In the genomic region with DNA sequence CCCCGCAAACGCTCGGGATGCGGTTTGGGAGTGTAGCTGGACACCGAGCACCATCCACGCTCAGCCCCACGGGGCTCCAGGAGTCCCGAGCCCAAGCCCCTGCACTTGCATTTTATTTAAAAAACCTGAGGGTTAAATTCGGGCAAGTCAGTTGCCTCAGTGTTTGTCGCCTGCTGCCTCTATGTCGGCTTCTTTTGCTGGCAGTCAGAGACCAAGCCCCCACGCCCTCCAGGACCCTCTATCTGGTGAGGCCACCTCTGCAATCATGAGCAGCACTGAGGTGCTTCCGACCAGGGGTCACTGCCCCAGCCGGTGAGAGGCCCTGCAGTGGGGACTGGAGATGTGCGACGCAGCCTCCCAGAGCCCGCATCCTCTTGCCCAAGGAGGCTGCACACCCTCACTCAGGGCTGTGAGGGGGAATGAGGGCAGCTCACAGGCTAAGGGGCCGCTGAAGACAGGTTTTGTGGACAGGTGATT, we compare ENCODE assay signal across 13 cellular contexts. TPM values are rescaled to one million over a fixed set of nuclear protein-coding genes. Genes with fewer than 3 reads are reported as not detected.
A peak's percentile ranks its signal among the peaks of the same experiment; 100 is the strongest.
DNase-seq lines count a peak whose midpoint lies in the region; ATAC-seq, FAIRE-seq and TF ChIP-seq lines count a peak whose summit lies in the region.
"Had no signal": no experiment of that assay in that cellular context is flagged by ENCODE, and none has a peak within 500 bp of the region (broad histone marks: within the 10 kb centered on the region; RNA-seq: fewer than 3 reads in every experiment).

No MANE protein-coding gene starts in this region.

- peaks cover 33% of the 10 kb centered on the region for H3K4me1 ChIP-seq in HepG2 (ENCODE audit: insufficient read depth, low read length)
- peaks cover 0 to 14% (median 0%) of the 10 kb centered on the region in 4 donors for H3K4me1 ChIP-seq in right lobe of liver
- H3K4me1 ChIP-seq in effector memory CD4-positive, alpha-beta T cell (ENCODE audit: control insufficient read depth, insufficient read depth, low read length, poor library complexity, severe bottlenecking): peaks cover 14% of the 10 kb centered on the region
- H3K4me1 ChIP-seq in neuron (ENCODE audit: insufficient read depth, low read length): peaks cover 20% of the 10 kb centered on the region

- TF ChIP-seq POLR2A in HepG2 (IDR thresholded peaks at IDR 0.05; ENCODE audit: insufficient read depth in 1 of 2, low read depth in 2 of 2, low read length in 2 of 2) (no peak), right lobe of liver (IDR thresholded peaks at IDR 0.05) (no peak)

- H3K27me3 ChIP-seq in HepG2 (ENCODE audit: control insufficient read depth in 1 of 2, insufficient read depth in 2 of 2, low read length in 2 of 2) (peaks cover 16 to 57% of the 10 kb centered on the region in 2 experiments; a peak in 3 of 5 replicates), right lobe of liver (no peaks in the 10 kb centered on the region), neuron (ENCODE audit: insufficient read depth, low read length) (peaks cover 36% of the 10 kb centered on the region)
- H3K27me3 ChIP-seq in effector memory CD4-positive, alpha-beta T cell (replicated peaks; ENCODE audit: control insufficient read depth, insufficient read depth, low read length, poor library complexity, severe bottlenecking): peaks cover 9% of the 10 kb centered on the region

- POLR2A ChIA-PET in HepG2 (lab: Yijun Ruan, JAX): no interaction called here

- peak; percentile 58 for ATAC-seq in HepG2
- no peak for ATAC-seq in right lobe of liver
- no peak for ATAC-seq in GM18861 (IDR thresholded peaks at IDR 0.05; ENCODE audit: unreplicated experiment)
- no peak for ATAC-seq in GM19397 (IDR thresholded peaks at IDR 0.05; ENCODE audit: unreplicated experiment)

- intact Hi-C loops in HepG2 (cut with micrococcal nuclease; ENCODE audit: unreplicated experiment) (loop anchor here (2.0 kb wide), 1 partner anchor 55 kb away; no protein-coding TSS in a partner anchor), right lobe of liver (cut with DNase I) (no loop called here)

- H3K4me3 ChIP-seq in HepG2 (replicated peaks in 1 of 3; ENCODE audit: insufficient read depth in 1 of 3, low read depth in 2 of 3, low read length in 3 of 3): peak overlapping the region; percentile 54 to 80 (median 76)
- H3K4me3 ChIP-seq in right lobe of liver: no peak overlapping the region
- peak overlapping the region; percentile 66 for H3K4me3 ChIP-seq in effector memory CD4-positive, alpha-beta T cell (ENCODE audit: insufficient read depth, low read depth, low read length, poor library complexity, severe bottlenecking)
- peak overlapping the region; percentile 45 for H3K4me3 ChIP-seq in neuron (ENCODE audit: low read length)

- DNase-seq in HepG2 (ENCODE audit: low spot score): no peak
- DNase-seq in right lobe of liver: no peak
- DNase-seq in effector memory CD4-positive, alpha-beta T cell: no peak
- DNase-seq in GM13977 (ENCODE audit: low spot score): no peak
- no peak for DNase-seq in NCI-H187 treated with DMSO at 0.1 percent for 48 hours (lab: John Stamatoyannopoulos, UW)
- DNase-seq: CD4-positive, CD25-positive, alpha-beta regulatory T cell; NCI-H146; SHP77 had no signal

- FAIRE-seq in HepG2 (lab: Jason Lieb, UNC): no peak
- FAIRE-seq: GM18507, islet of Langerhans had no signal

- H3K36me3 ChIP-seq in HepG2 (replicated peaks in 1 of 2; ENCODE audit: control insufficient read depth in 1 of 2, insufficient read depth in 2 of 2, low read length in 2 of 2) (no peaks in the 10 kb centered on the region), right lobe of liver (no peaks in the 10 kb centered on the region), neuron (ENCODE audit: insufficient read depth, low read length) (no peaks in the 10 kb centered on the region)
- no peaks in the 10 kb centered on the region for H3K36me3 ChIP-seq in effector memory CD4-positive, alpha-beta T cell (ENCODE audit: control insufficient read depth, insufficient read depth, low read length)

- H3K27ac ChIP-seq in HepG2 (ENCODE audit: extremely low read length, insufficient read depth, low read length) (no peak overlapping the region), right lobe of liver (no peak overlapping the region)
- no peak overlapping the region for H3K27ac ChIP-seq in effector memory CD4-positive, alpha-beta T cell (ENCODE audit: insufficient read depth, low read length, poor library complexity, severe bottlenecking)

- TF ChIP-seq RAD21 in HepG2 (CRISPR knock-in tag; IDR thresholded peaks at IDR 0.05): no peak

- no peaks in the 10 kb centered on the region for H3K79me2 ChIP-seq in HepG2 (ENCODE audit: insufficient read depth, low read length)

- 0% methylated on average over 1 of the region's 18 CpGs for WGBS in HepG2 (ENCODE audit: low lambda C conversion rate)
- 17% methylated on average over 11 of the region's 18 CpGs for WGBS in right lobe of liver (ENCODE audit: insufficient coverage, low coverage, low lambda C conversion rate, missing lambda C conversion rate)

- H3K9ac ChIP-seq in HepG2 (ENCODE audit: insufficient read depth, low read depth, low read length): peak overlapping the region; percentile 33; the same call in 1 of the 2 replicates

- TF ChIP-seq EP300 in HepG2 (IDR thresholded peaks at IDR 0.05; ENCODE audit: low read depth in 2 of 2, low read length in 2 of 2) (no peak), HepG2 (CRISPR knock-in tag; IDR thresholded peaks at IDR 0.05; ENCODE audit: borderline replicate concordance) (no peak)

- TF ChIP-seq CTCF in HepG2 (CRISPR knock-in tag; IDR thresholded peaks at IDR 0.05) (no peak), right lobe of liver (IDR thresholded peaks at IDR 0.05) (no peak), GM13977 (IDR thresholded peaks at IDR 0.05; ENCODE audit: extremely low read depth, insufficient read depth, missing control alignments) (no peak)

- peak overlapping the region; percentile 99 for H3K4me2 ChIP-seq in HepG2 (ENCODE audit: low read depth, low read length)

- CTCF ChIA-PET in HepG2 (lab: Yijun Ruan, JAX; ENCODE audit: low intra/inter-chr PET ratio, low total read pairs): no interaction called here

- H4K20me1 ChIP-seq in HepG2 (ENCODE audit: insufficient read depth, low read length): no peaks in the 10 kb centered on the region

- no peaks in the 10 kb centered on the region for H3K9me3 ChIP-seq in HepG2 (ENCODE audit: low read length)
- no peaks in the 10 kb centered on the region for H3K9me3 ChIP-seq in right lobe of liver
- no peaks in the 10 kb centered on the region for H3K9me3 ChIP-seq in effector memory CD4-positive, alpha-beta T cell (ENCODE audit: control insufficient read depth, low read length)
- H3K9me3 ChIP-seq in neuron (ENCODE audit: low read length): no peaks in the 10 kb centered on the region

- BruUV-seq in HepG2 (replicated peaks; lab: Mats Ljungman, UMichigan): no TSS peak

- H2AFZ ChIP-seq in HepG2 (ENCODE audit: low read length) (no peak overlapping the region), neuron (ENCODE audit: low read depth, low read length) (peak overlapping the region; percentile 88)

- in situ Hi-C loops in HepG2 (cut with HindIII; ENCODE audit: extremely low pct_ligation_motif_present, low pct_unique_long_range_greater_than_20kb) (no loop called here), GM13977 (cut with MboI; ENCODE audit: low pct_unique_long_range_greater_than_20kb, low sequenced_read_pairs, unreplicated experiment) (no loop called here)

TF ChIP-seq in HepG2, 621 proteins besides CTCF, POLR2A, EP300 and RAD21 (continues in another document):
- TF ChIP-seq, protein P1, sequence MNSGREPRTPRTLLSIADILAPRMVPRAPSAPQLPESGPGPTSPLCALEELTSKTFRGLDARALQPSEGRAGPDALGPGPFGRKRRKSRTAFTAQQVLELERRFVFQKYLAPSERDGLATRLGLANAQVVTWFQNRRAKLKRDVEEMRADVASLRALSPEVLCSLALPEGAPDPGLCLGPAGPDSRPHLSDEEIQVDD (CRISPR knock-in tag; IDR thresholded peaks at IDR 0.05; ENCODE audit: borderline replicate concordance): no peak
- no peak for TF ChIP-seq NR2F2 (IDR thresholded peaks at IDR 0.05; ENCODE audit: borderline replicate concordance, low read depth)
- TF ChIP-seq ASH2L (IDR thresholded peaks at IDR 0.05; ENCODE audit: insufficient read length, low read depth, low read length): no peak
- no peak for TF ChIP-seq ZNF567 (CRISPR knock-in tag; IDR thresholded peaks at IDR 0.05; ENCODE audit: borderline replicate concordance)
- no peak for TF ChIP-seq SAP130 (CRISPR knock-in tag; IDR thresholded peaks at IDR 0.05; ENCODE audit: low read depth)
- no peak for TF ChIP-seq ZNF709 (CRISPR knock-in tag; IDR thresholded peaks at IDR 0.05)
- no peak for TF ChIP-seq PAWR (CRISPR knock-in tag; IDR thresholded peaks at IDR 0.05; ENCODE audit: borderline replicate concordance)

RNA-seq across cellular contexts. Expression of gene ZNF273, which starts 13.3 kb away (rescaled TPM):
- total RNA-seq in HepG2 (2016; rRNA removed; fragmentation: Illumina TruSeq; extraction: Trizol): 5.8 and 6.8 TPM in 2 replicates
- total RNA-seq in HepG2 (2016; cell fraction: cytosol; rRNA removed; fragmentation: Illumina TruSeq; extraction: Trizol; ENCODE audit: low read depth): 1.1 and 1.3 TPM in 2 replicates
- total RNA-seq in HepG2 (2016; cell fraction: insoluble cytoplasmic fraction; rRNA removed; fragmentation: Illumina TruSeq; extraction: Trizol): 5.0 and 7.2 TPM in 2 replicates
- total RNA-seq in HepG2 (2016; cell fraction: membrane; rRNA removed; fragmentation: Illumina TruSeq; extraction: Trizol): 2.1 and 4.0 TPM in 2 replicates
- total RNA-seq in HepG2 (2016; cell fraction: nucleus; rRNA removed; fragmentation: Illumina TruSeq; extraction: Trizol): 4.9 and 5.1 TPM in 2 replicates
- polyA plus RNA-seq in HepG2 (2011; rRNA removed): 0.90 and 1.7 TPM in 2 replicates
- polyA plus RNA-seq in HepG2 (2011; cell fraction: cytosol; rRNA removed): 1.0 and 1.2 TPM in 2 replicates
- polyA plus RNA-seq in HepG2 (2011; cell fraction: nucleus; rRNA removed): 0.64 and 0.69 TPM in 2 replicates
- polyA plus RNA-seq in HepG2 (2012): 1.3 and 2.0 TPM in 2 replicates
- polyA plus RNA-seq in HepG2 (2016; cell fraction: cytosol; fragmentation: Illumina TruSeq; extraction: Trizol; ENCODE audit: low read depth): 0.62 and 0.71 TPM in 2 replicates
- 6.6 and 7.3 TPM in 2 replicates for polyA plus RNA-seq in HepG2 (2016; cell fraction: insoluble cytoplasmic fraction; fragmentation: Illumina TruSeq; extraction: Trizol; ENCODE audit: low read depth)
- polyA plus RNA-seq in HepG2 (2016; cell fraction: membrane; fragmentation: Illumina TruSeq; extraction: Trizol; ENCODE audit: low read depth): 2.5 and 2.6 TPM in 2 replicates
- polyA plus RNA-seq in HepG2 (2016; cell fraction: nucleus; fragmentation: Illumina TruSeq; extraction: Trizol; ENCODE audit: insufficient read depth, low read depth): 5.0 and 5.1 TPM in 2 replicates
- 0.90 and 4.3 TPM in 2 replicates for polyA minus RNA-seq in HepG2 (2011; rRNA and poly(A)+ RNA removed; ENCODE audit: low replicate concordance)
- 2.3 TPM in 2 replicates for polyA minus RNA-seq in HepG2 (2011; cell fraction: cytosol; rRNA and poly(A)+ RNA removed)
- 5.3 and 6.6 TPM in 2 replicates for polyA minus RNA-seq in HepG2 (2011; cell fraction: nucleus; rRNA and poly(A)+ RNA removed)
- under 1 TPM; 0.24 to 1.00 (median 0.78) TPM for total RNA-seq in right lobe of liver

Comparison
In these comparisons a context has a peak if more than half of its experiments do, and no peak if none do; other contexts are left out.
1. H3K4me3 ChIP-seq: peak in HepG2 (3 of 3), effector memory CD4-positive, alpha-beta T cell (single experiment) and neuron (single experiment); none in right lobe of liver (0 of 3).